In the genomic region with DNA sequence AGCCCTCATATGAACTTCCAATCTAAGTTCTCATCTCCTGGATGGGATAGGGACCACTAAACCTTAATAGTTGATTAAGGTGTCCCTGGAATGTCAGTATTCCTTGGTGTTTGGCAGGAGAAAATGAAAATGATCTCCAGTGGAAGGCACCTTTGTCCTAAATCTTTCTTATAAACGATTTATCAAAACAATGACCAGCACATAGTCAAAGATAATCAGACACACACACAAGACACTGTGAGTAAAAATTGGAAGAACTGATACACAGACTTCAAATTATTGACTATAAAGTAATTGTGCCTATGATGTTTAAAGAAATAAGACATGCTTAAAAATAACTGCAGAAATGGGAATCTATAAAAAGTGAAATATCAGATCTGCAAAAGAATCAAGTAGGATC, we compare ENCODE assay signal across 24 cellular contexts. TPM values are rescaled to one million over a fixed set of nuclear protein-coding genes. Genes with fewer than 3 reads are reported as not detected.
A peak's percentile ranks its signal among the peaks of the same experiment; 100 is the strongest.
DNase-seq lines count a peak whose midpoint lies in the region; ATAC-seq, FAIRE-seq and TF ChIP-seq lines count a peak whose summit lies in the region.
"Had no signal": no experiment of that assay in that cellular context is flagged by ENCODE, and none has a peak within 500 bp of the region (broad histone marks: within the 10 kb centered on the region; RNA-seq: fewer than 3 reads in every experiment).

No MANE protein-coding gene starts in this region.

- 6% methylated on average over 1 of the region's 1 CpG for WGBS in GM12878 (ENCODE audit: insufficient coverage, insufficient replicate concordance, low lambda C conversion rate, missing lambda C conversion rate)

- no peak for TF ChIP-seq CTCF in HEK293 (tag by site-specific recombination; IDR thresholded peaks at IDR 0.05)
- TF ChIP-seq CTCF in GM12878 (IDR thresholded peaks at IDR 0.05 in 2 of 3, conservative IDR thresholded peaks at IDR 0.05 in 1 of 3; ENCODE audit: control insufficient read depth in 2 of 3, extremely low read depth in 1 of 3, insufficient read depth in 1 of 3, low read depth in 3 of 3, low read length in 3 of 3): no peak
- no peak for TF ChIP-seq CTCF in neutrophil (IDR thresholded peaks at IDR 0.05)
- no peak for TF ChIP-seq CTCF in left lung (IDR thresholded peaks at IDR 0.05)

- DNase-seq in OCI-M1 (lab: John Stamatoyannopoulos, UW) (peak; percentile 10), GM12878 (ENCODE audit: low read depth, low spot score) (no peak), left lung (no peak), NCI-H526 treated with DMSO at 0.1 percent for 48 hours (lab: John Stamatoyannopoulos, UW) (no peak), T-helper 1 cell (no peak), superior temporal gyrus (ENCODE audit: extremely low spot score) (no peak)
- DNase-seq: CD4-positive, alpha-beta T cell; CD8-positive, alpha-beta T cell; COR-L47; DMS 273 treated with DMSO at 0.1 percent for 48 hours; DMS153; DMS53; DMS79; DND-41; EL; GDM1 had no signal

- SMC1A ChIA-PET in GM12878 (lab: Charles Lee; ENCODE audit: uncharacterized antibody, unreplicated experiment): no interaction called here

- no peaks in the 10 kb centered on the region for H4K20me1 ChIP-seq in GM12878 (ENCODE audit: control insufficient read depth, insufficient read depth)
- H4K20me1 ChIP-seq: BLaER1 treated with 17β-estradiol and CSF1 and Interleukin-3, amounts not matched to agents 10 nM and 100 nM had no signal

- no peaks in the 10 kb centered on the region; the same call in 1 of the 2 replicates for H3K9me3 ChIP-seq in HEK293 (ENCODE audit: control insufficient read depth, insufficient read depth, low read depth, low read length)
- H3K9me3 ChIP-seq in GM12878 (replicated peaks; ENCODE audit: control insufficient read depth, insufficient read depth, low read length): peaks cover 3% of the 10 kb centered on the region; the same call in 2 of the 3 replicates
- no peaks in the 10 kb centered on the region for H3K9me3 ChIP-seq in neutrophil
- H3K9me3 ChIP-seq in left lung: peaks cover 0 to 16% of the 10 kb centered on the region in 2 donors

- H3K4me1 ChIP-seq in HEK293 (ENCODE audit: control insufficient read depth, insufficient read depth, low read length) (peaks cover 18% of the 10 kb centered on the region), GM12878 (ENCODE audit: control insufficient read depth, insufficient read depth, low read length) (peaks cover 4% of the 10 kb centered on the region; the same call in 1 of the 2 replicates), neutrophil (ENCODE audit: control insufficient read depth in 1 of 2, insufficient read depth in 1 of 2, low read depth in 1 of 2, low read length in 1 of 2) (peaks cover 94 to 95% of the 10 kb centered on the region in 2 experiments), left lung (peaks cover 9 to 83% of the 10 kb centered on the region in 2 donors)

- CTCF ChIA-PET in HEK293 (lab: Yijun Ruan, JAX) (interaction anchor here (0.6 to 1.2 kb wide), 4 partner anchors 7 to 719 kb away, joined by 3 read pairs; no protein-coding TSS in a partner anchor), GM12878 (lab: Yijun Ruan, JAX) (no interaction called here)

- no peaks in the 10 kb centered on the region for H3K79me2 ChIP-seq in GM12878 (ENCODE audit: control insufficient read depth, insufficient read depth, low read length)

- H3K27ac ChIP-seq in HEK293 (ENCODE audit: extremely low read depth, low read depth, low read length): no peak overlapping the region
- no peak overlapping the region for H3K27ac ChIP-seq in GM12878 (ENCODE audit: control insufficient read depth, insufficient read depth)
- H3K27ac ChIP-seq in neutrophil: peak overlapping the region; percentile 85
- no peak overlapping the region for H3K27ac ChIP-seq in left lung
- H3K27ac ChIP-seq: 22Rv1, A549, C4-2B had no signal

- no peak overlapping the region for H3K4me2 ChIP-seq in GM12878 (ENCODE audit: control insufficient read depth, insufficient read depth)
- H3K4me2 ChIP-seq: A549 had no signal

- no peak for TF ChIP-seq RAD21 in GM12878 (IDR thresholded peaks at IDR 0.05; ENCODE audit: insufficient read depth, low read depth, low read length)

- no peak for TF ChIP-seq POLR2A in GM12878 (IDR thresholded peaks at IDR 0.05; ENCODE audit: low read depth, low read length)

- no peak overlapping the region for H2AFZ ChIP-seq in GM12878 (ENCODE audit: control insufficient read depth, low read depth, low read length)

- H3K36me3 ChIP-seq in HEK293 (ENCODE audit: control insufficient read depth in 2 of 2, insufficient read depth in 1 of 2, low read length in 2 of 2) (no peaks in the 10 kb centered on the region), GM12878 (ENCODE audit: control insufficient read depth in 2 of 2, insufficient read depth in 2 of 2, low read length in 1 of 2) (no peaks in the 10 kb centered on the region), neutrophil (no peaks in the 10 kb centered on the region), left lung (no peaks in the 10 kb centered on the region)

- in situ Hi-C loops in GM12878 (cut with MboI): no loop called here

- FAIRE-seq in GM12878 (lab: Jason Lieb, UNC): no peak
- FAIRE-seq: GM12891, GM19239 had no signal

- BruUV-seq in GM12878 (replicated peaks; lab: Mats Ljungman, UMichigan): no TSS peak

- ATAC-seq in GM12878 (no peak), left lung (no peak)
- ATAC-seq: A549; CD8-positive, alpha-beta T cell had no signal

- H3K4me3 ChIP-seq in HEK293 (ENCODE audit: low read depth, low read length) (no peak overlapping the region), GM12878 (no peak overlapping the region), neutrophil (ENCODE audit: low read depth in 1 of 2, low read length in 1 of 2) (no peak overlapping the region), left lung (no peak overlapping the region)
- H3K4me3 ChIP-seq: A549; BLaER1 treated with 17β-estradiol and CSF1 and Interleukin-3, amounts not matched to agents 10 nM and 100 nM had no signal

- intact Hi-C loops in GM12878 (cut with micrococcal nuclease; ENCODE audit: unreplicated experiment): no loop called here
- intact Hi-C loops in left lung (cut with DNase I): no loop called here

- H3K9ac ChIP-seq in GM12878 (ENCODE audit: control insufficient read depth, insufficient read depth, low read length): no peak overlapping the region
- H3K9ac ChIP-seq: BLaER1 treated with 17β-estradiol and CSF1 and Interleukin-3, amounts not matched to agents 10 nM and 100 nM had no signal

- POLR2A ChIA-PET in HEK293 (lab: Yijun Ruan, JAX): no interaction called here
- POLR2A ChIA-PET in GM12878 (lab: Charles Lee): no interaction called here

- H3K27me3 ChIP-seq in GM12878 (replicated peaks in 1 of 2; ENCODE audit: control insufficient read depth in 2 of 2, insufficient read depth in 2 of 2, low read length in 1 of 2) (no peaks in the 10 kb centered on the region), neutrophil (no peaks in the 10 kb centered on the region), left lung (peaks cover 0 to 7% of the 10 kb centered on the region in 2 donors)

- RAD21 ChIA-PET in GM12878 (lab: Charles Lee; ENCODE audit: unreplicated experiment): no interaction called here

- no peak for TF ChIP-seq EP300 in GM12878 (IDR thresholded peaks at IDR 0.05; ENCODE audit: borderline replicate concordance in 1 of 2, control insufficient read depth in 1 of 2, low read depth in 2 of 2, low read length in 2 of 2)

TF ChIP-seq in HEK293, 187 proteins besides CTCF, POLR2A, EP300 and RAD21 (continues in another document):
- TF ChIP-seq SETDB1 (IDR thresholded peaks at IDR 0.05; ENCODE audit: insufficient read length, low read length) (peak; percentile 97), ZNF37A (tag by site-specific recombination; IDR thresholded peaks at IDR 0.05) (no peak), ZNF274 (IDR thresholded peaks at IDR 0.05; ENCODE audit: low read length) (no peak), ZNF274 (tag by site-specific recombination; IDR thresholded peaks at IDR 0.05; ENCODE audit: borderline replicate concordance) (no peak), ZNF169 (tag by site-specific recombination; IDR thresholded peaks at IDR 0.05) (no peak)

TF ChIP-seq in GM12878, 131 proteins besides CTCF, POLR2A, EP300 and RAD21:
- TF ChIP-seq CBX5 (IDR thresholded peaks at IDR 0.05; ENCODE audit: low read depth) (peak; percentile 40; the same call in 1 of the 2 replicates), SMARCA5 (IDR thresholded peaks at IDR 0.05) (no peak)
- TF ChIP-seq, protein P1, sequence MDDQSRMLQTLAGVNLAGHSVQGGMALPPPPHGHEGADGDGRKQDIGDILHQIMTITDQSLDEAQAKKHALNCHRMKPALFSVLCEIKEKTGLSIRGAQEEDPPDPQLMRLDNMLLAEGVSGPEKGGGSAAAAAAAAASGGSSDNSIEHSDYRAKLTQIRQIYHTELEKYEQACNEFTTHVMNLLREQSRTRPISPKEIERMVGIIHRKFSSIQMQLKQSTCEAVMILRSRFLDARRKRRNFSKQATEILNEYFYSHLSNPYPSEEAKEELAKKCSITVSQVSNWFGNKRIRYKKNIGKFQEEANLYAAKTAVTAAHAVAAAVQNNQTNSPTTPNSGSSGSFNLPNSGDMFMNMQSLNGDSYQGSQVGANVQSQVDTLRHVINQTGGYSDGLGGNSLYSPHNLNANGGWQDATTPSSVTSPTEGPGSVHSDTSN (IDR thresholded peaks at IDR 0.05; ENCODE audit: insufficient replicate concordance, low read depth, low read length): no peak

RNA-seq across cellular contexts. Expression of a gene that starts 13.7 kb away (rescaled TPM):
- 0.22 TPM in 1 of 2 replicates, not detected in the other for total RNA-seq in GM12878 (2013; cell fraction: nucleolus; rRNA removed)
- 0.17 and 0.22 TPM in 2 replicates for total RNA-seq in GM12878 (2014; rRNA removed)
- 0.09 TPM in 1 of 2 replicates, not detected in the other for total RNA-seq in GM12878 (2014; rRNA removed; fragmentation: Illumina TruSeq; extraction: Trizol)
- 0.32 and 0.36 TPM in 2 replicates for total RNA-seq in GM12878 (2021)
- not detected for polyA plus RNA-seq in GM12878 (2011; ENCODE audit: low read depth)
- polyA plus RNA-seq in GM12878 (2011; rRNA removed): 0.05 and 0.13 TPM in 2 replicates
- polyA plus RNA-seq in GM12878 (2011; cell fraction: cytosol; rRNA removed): 0.06 and 0.13 TPM in 2 replicates
- 0.09 and 0.12 TPM in 2 replicates for polyA plus RNA-seq in GM12878 (2011; cell fraction: nucleus; rRNA removed)
- 0.15 and 0.24 TPM in 2 replicates for polyA plus RNA-seq in GM12878 (2012)
- 0.04 TPM in 1 of 2 replicates, not detected in the other for polyA plus RNA-seq in GM12878 (2014; fragmentation: Illumina TruSeq; extraction: Trizol)
- polyA plus RNA-seq in GM12878 (2014; fragmentation: Nextera tagmentation; extraction: Ambion mirVana): not detected
- 0.05 and 0.18 TPM in 2 replicates for polyA plus RNA-seq in GM12878 (2014; rRNA removed)
- not detected for polyA plus RNA-seq in GM12878 (2016; fragmentation: Nextera tagmentation; extraction: Ambion mirVana)
- 0.10 and 0.15 TPM in 2 replicates for polyA minus RNA-seq in GM12878 (2011; rRNA and poly(A)+ RNA removed)
- 0.40 TPM in 1 of 2 replicates, not detected in the other for polyA minus RNA-seq in GM12878 (2011; cell fraction: cytosol; rRNA and poly(A)+ RNA removed)
- polyA minus RNA-seq in GM12878 (2011; cell fraction: nucleus; rRNA and poly(A)+ RNA removed): 0.24 and 0.57 TPM in 2 replicates
- 10 to 100 TPM; 43.4 to 93.8 TPM for total RNA-seq in left lung

Comparison
In these comparisons a context has a peak if more than half of its experiments do, and no peak if none do; other contexts are left out.
1. RNA of a gene that starts 13.7 kb away (total RNA-seq): 43.4 to 93.8 TPM in left lung; 0.09 to 0.36 TPM in GM12878; every median in the first group is over 10 times any median in the second.